In the genomic region with DNA sequence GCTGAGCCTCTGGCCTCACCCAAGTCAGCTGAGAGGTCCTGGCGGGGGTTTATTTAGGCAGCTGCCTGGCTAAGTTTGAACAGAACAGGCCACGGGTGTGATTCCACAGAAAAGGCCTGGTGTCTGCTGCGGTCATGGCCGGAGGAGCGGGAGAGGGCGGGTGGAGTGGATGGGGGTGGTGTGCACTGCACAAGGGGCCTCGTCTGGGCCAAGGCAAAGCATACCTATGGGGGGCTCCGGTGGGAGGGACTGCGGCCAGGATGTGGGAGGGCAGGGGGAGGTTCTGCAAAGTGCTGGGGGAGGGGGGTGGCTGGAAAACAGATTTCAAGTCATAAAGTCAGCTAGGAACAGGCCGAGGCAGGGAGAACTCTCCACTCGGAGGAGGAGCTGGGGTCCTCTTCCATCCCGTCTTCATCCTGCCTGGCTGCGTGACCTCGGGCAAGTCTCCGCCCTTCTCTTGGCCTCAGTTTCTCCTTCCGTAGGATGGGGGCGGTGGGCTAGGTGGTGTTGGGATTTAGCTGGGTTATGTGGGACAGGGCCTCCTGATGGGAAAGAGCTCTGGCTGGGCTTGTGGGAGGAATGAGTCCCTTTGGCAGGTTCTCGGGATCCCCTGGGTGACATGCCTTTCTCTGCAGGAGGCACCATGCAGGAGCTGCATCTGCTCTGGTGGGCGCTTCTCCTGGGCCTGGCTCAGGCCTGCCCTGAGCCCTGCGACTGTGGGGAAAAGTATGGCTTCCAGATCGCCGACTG, we compare ENCODE assay signal across 13 cellular contexts. TPM values are rescaled to one million over a fixed set of nuclear protein-coding genes. Genes with fewer than 3 reads are reported as not detected.
DNase-seq lines count a peak whose midpoint lies in the region; ATAC-seq and TF ChIP-seq lines count a peak whose summit lies in the region.
"Had no signal": no experiment of that assay in that cellular context is flagged by ENCODE, and none has a peak within 500 bp of the region (broad histone marks: within the 10 kb centered on the region; RNA-seq: fewer than 3 reads in every experiment).

No MANE protein-coding gene starts in this region.

- TF ChIP-seq EP300 in SK-N-SH (IDR thresholded peaks at IDR 0.05; ENCODE audit: borderline replicate concordance in 1 of 2, low read depth in 1 of 2, low read length in 1 of 2) = no peak

- no peaks in the 10 kb centered on the region for H3K27me3 ChIP-seq in SK-N-SH (ENCODE audit: insufficient read depth)
- no peaks in the 10 kb centered on the region for H3K27me3 ChIP-seq in upper lobe of right lung

- POLR2A ChIA-PET in SK-N-SH (lab: Yijun Ruan, JAX) = interaction anchor here (0.9 to 1.7 kb wide), 3 partner anchors 9 to 12 kb away, joined by 3 to 4 read pairs (median 3); no protein-coding TSS in a partner anchor

- H3K79me2 ChIP-seq in SK-N-SH (ENCODE audit: insufficient read depth) = no peaks in the 10 kb centered on the region

- H3K4me3 ChIP-seq in SK-N-SH (ENCODE audit: low read depth in 2 of 2, low read length in 1 of 2) (no peak overlapping the region), upper lobe of right lung (peak overlapping the region; percentile 45)
- H3K4me3 ChIP-seq: A549 had no signal

- H3K4me3 Mint-ChIP-seq in nephron progenitor cell = peak overlapping the region; percentile 25
- no peak overlapping the region for H3K4me3 Mint-ChIP-seq in activated T-helper 1 cell treated with anti-CD3 and anti-CD28 coated beads, Interleukin-12 subunit alpha, Interleukin-12 subunit beta, Interleukin-2, Interleukin-4 antibody, amounts not matched to agents 30 ng/mL and 10 ng/mL and 1 ng/mL, durations not matched to agents 14 hours and 24 hours and 36 hours
- H3K4me3 Mint-ChIP-seq: central memory CD8-positive, alpha-beta T cell; T-helper 1 cell treated with Interleukin-12 subunit alpha and Interleukin-12 subunit beta and Interleukin-4 antibody, amounts not matched to agents 30 μg/mL and 1 μg/mL, for 36 hours had no signal

- WGBS in SK-N-SH (ENCODE audit: low lambda C conversion rate) = 93% methylated on average over 18 of the region's 22 CpGs

- peaks cover 8% of the 10 kb centered on the region for H3K27me3 Mint-ChIP-seq in nephron progenitor cell (ENCODE audit: low read depth, poor library complexity)
- H3K27me3 Mint-ChIP-seq in activated T-helper 1 cell treated with anti-CD3 and anti-CD28 coated beads, Interleukin-12 subunit alpha, Interleukin-12 subunit beta, Interleukin-2, Interleukin-4 antibody, amounts not matched to agents 30 ng/mL and 10 ng/mL and 1 ng/mL, durations not matched to agents 14 hours and 24 hours and 36 hours (ENCODE audit: insufficient read depth) = peaks cover 1% of the 10 kb centered on the region

- CTCF ChIA-PET in SK-N-SH (lab: Yijun Ruan, JAX) = interaction anchor here (0.8 to 5.9 kb wide), 7 partner anchors 15 to 137 kb away, joined by 3 to 39 read pairs (median 5); no protein-coding TSS in a partner anchor

- no peaks in the 10 kb centered on the region for H3K36me3 ChIP-seq in SK-N-SH (replicated peaks in 1 of 2; ENCODE audit: control insufficient read depth in 1 of 2, insufficient read depth in 2 of 2, low read length in 1 of 2)
- no peaks in the 10 kb centered on the region for H3K36me3 ChIP-seq in upper lobe of right lung

- H3K27ac Mint-ChIP-seq in nephron progenitor cell = peak overlapping the region; percentile 92
- no peak overlapping the region for H3K27ac Mint-ChIP-seq in activated T-helper 1 cell treated with anti-CD3 and anti-CD28 coated beads, Interleukin-12 subunit alpha, Interleukin-12 subunit beta, Interleukin-2, Interleukin-4 antibody, amounts not matched to agents 30 ng/mL and 10 ng/mL and 1 ng/mL, durations not matched to agents 14 hours and 24 hours and 36 hours
- H3K27ac Mint-ChIP-seq: T-helper 1 cell treated with Interleukin-12 subunit alpha and Interleukin-12 subunit beta and Interleukin-4 antibody, amounts not matched to agents 30 μg/mL and 1 μg/mL, for 36 hours had no signal

- no peaks in the 10 kb centered on the region for H4K20me1 ChIP-seq in SK-N-SH (ENCODE audit: insufficient read depth)

- H3K27ac ChIP-seq in SK-N-SH (ENCODE audit: low read depth in 2 of 2, low read length in 1 of 2) (peak overlapping the region in 1 of 2 experiments; percentile 86; a peak in 3 of 4 replicates), upper lobe of right lung (peak overlapping the region; percentile 72)
- H3K27ac ChIP-seq: HL-60 had no signal

- H3K36me3 Mint-ChIP-seq in nephron progenitor cell (ENCODE audit: low read depth) = no peaks in the 10 kb centered on the region
- H3K36me3 Mint-ChIP-seq in activated T-helper 1 cell treated with anti-CD3 and anti-CD28 coated beads, Interleukin-12 subunit alpha, Interleukin-12 subunit beta, Interleukin-2, Interleukin-4 antibody, amounts not matched to agents 30 ng/mL and 10 ng/mL and 1 ng/mL, durations not matched to agents 14 hours and 24 hours and 36 hours (ENCODE audit: low read depth) = no peaks in the 10 kb centered on the region

- TF ChIP-seq CTCF in SK-N-SH (IDR thresholded peaks at IDR 0.05) = no peak
- TF ChIP-seq CTCF in nephron progenitor cell (IDR thresholded peaks at IDR 0.05) = no peak
- TF ChIP-seq CTCF in upper lobe of right lung (IDR thresholded peaks at IDR 0.05) = no peak

- peaks cover 13% of the 10 kb centered on the region for H3F3A ChIP-seq in SK-N-SH (replicated peaks; ENCODE audit: insufficient read depth)

- peaks cover 97% of the 10 kb centered on the region for H3K4me1 Mint-ChIP-seq in nephron progenitor cell
- H3K4me1 Mint-ChIP-seq in activated T-helper 1 cell treated with anti-CD3 and anti-CD28 coated beads, Interleukin-12 subunit alpha, Interleukin-12 subunit beta, Interleukin-2, Interleukin-4 antibody, amounts not matched to agents 30 ng/mL and 10 ng/mL and 1 ng/mL, durations not matched to agents 14 hours and 24 hours and 36 hours (ENCODE audit: low read depth) = no peaks in the 10 kb centered on the region
- H3K4me1 Mint-ChIP-seq: central memory CD8-positive, alpha-beta T cell had no signal

- H3K4me1 ChIP-seq in SK-N-SH (ENCODE audit: control insufficient read depth in 1 of 2, insufficient read depth in 2 of 2, low read depth in 1 of 2, low read length in 1 of 2) = peaks cover 40 to 72% of the 10 kb centered on the region in 2 experiments; a peak in 3 of 4 replicates
- peaks cover 19% of the 10 kb centered on the region for H3K4me1 ChIP-seq in upper lobe of right lung

- peak; percentile 63 for DNase-seq in SK-N-SH
- DNase-seq in Right ventricle myocardium inferior (ENCODE audit: missing footprints) = no peak
- peak; percentile 46 for DNase-seq in nephron progenitor cell
- DNase-seq in upper lobe of right lung = no peak
- no peak for DNase-seq in activated T-helper 1 cell treated with anti-CD3 and anti-CD28 coated beads, Interleukin-12 subunit alpha, Interleukin-12 subunit beta, Interleukin-2, Interleukin-4 antibody, amounts not matched to agents 30 ng/mL and 10 ng/mL and 1 ng/mL, durations not matched to agents 14 hours and 24 hours and 36 hours (ENCODE audit: low spot score)
- no peak for DNase-seq in DMS79 treated with DMSO at 0.1 percent for 48 hours (lab: John Stamatoyannopoulos, UW)

- peak overlapping the region; percentile 40; the same call in 1 of the 2 replicates for H3K4me2 ChIP-seq in SK-N-SH

- H3K9ac ChIP-seq in SK-N-SH = no peak overlapping the region

- H2AFZ ChIP-seq in SK-N-SH (ENCODE audit: low read depth) = no peak overlapping the region

- ATAC-seq in SK-N-SH treated with all-trans-retinoic acid at 6 μM for 48 hours (no peak), Right ventricle myocardium inferior (peak; percentile 43), upper lobe of right lung (peak; percentile 4), GM21786 (IDR thresholded peaks at IDR 0.05; ENCODE audit: unreplicated experiment) (no peak)

- no peaks in the 10 kb centered on the region for H3K9me2 ChIP-seq in SK-N-SH

- intact Hi-C loops in Right ventricle myocardium inferior (cut with DNase I) = no loop called here
- intact Hi-C loops in upper lobe of right lung (cut with DNase I) = no loop called here
- intact Hi-C loops in activated T-helper 1 cell treated with anti-CD3 and anti-CD28 coated beads, Interleukin-12 subunit alpha, Interleukin-12 subunit beta, Interleukin-2, Interleukin-4 antibody, amounts not matched to agents 30 ng/mL and 10 ng/mL and 1 ng/mL, durations not matched to agents 14 hours and 24 hours and 36 hours (cut with micrococcal nuclease) = no loop called here

- H3K9me3 Mint-ChIP-seq in nephron progenitor cell = no peaks in the 10 kb centered on the region
- no peaks in the 10 kb centered on the region for H3K9me3 Mint-ChIP-seq in activated T-helper 1 cell treated with anti-CD3 and anti-CD28 coated beads, Interleukin-12 subunit alpha, Interleukin-12 subunit beta, Interleukin-2, Interleukin-4 antibody, amounts not matched to agents 30 ng/mL and 10 ng/mL and 1 ng/mL, durations not matched to agents 14 hours and 24 hours and 36 hours
- H3K9me3 Mint-ChIP-seq: central memory CD8-positive, alpha-beta T cell; T-helper 1 cell treated with Interleukin-12 subunit alpha and Interleukin-12 subunit beta and Interleukin-4 antibody, amounts not matched to agents 30 μg/mL and 1 μg/mL, for 36 hours had no signal

- TF ChIP-seq RAD21 in SK-N-SH (IDR thresholded peaks at IDR 0.05; ENCODE audit: low read length) = no peak

- no peaks in the 10 kb centered on the region for H3K9me3 ChIP-seq in SK-N-SH
- H3K9me3 ChIP-seq in upper lobe of right lung = no peaks in the 10 kb centered on the region
- H3K9me3 ChIP-seq: A549 had no signal

RNA-seq across cellular contexts. Expression of a gene that starts 0.9 kb away (rescaled TPM):
- polyA plus RNA-seq in SK-N-SH (2012; rRNA removed) = 3.4 and 7.3 TPM in 2 replicates
- 1.9 and 3.0 TPM in 2 replicates for polyA plus RNA-seq in SK-N-SH (2012; cell fraction: cytosol; rRNA removed)
- 1.7 and 1.9 TPM in 2 replicates for polyA plus RNA-seq in SK-N-SH (2012; cell fraction: nucleus; rRNA removed)
- total RNA-seq in Right ventricle myocardium inferior (13.8 TPM), upper lobe of right lung (40.6 TPM)
- not detected in 2 replicates for total RNA-seq in activated T-helper 1 cell treated with anti-CD3 and anti-CD28 coated beads, Interleukin-12 subunit alpha, Interleukin-12 subunit beta, Interleukin-2, Interleukin-4 antibody, amounts not matched to agents 30 ng/mL and 10 ng/mL and 1 ng/mL, durations not matched to agents 14 hours and 24 hours and 36 hours
- polyA plus RNA-seq: neural cell had no signal

RNA-seq across cellular contexts. Expression of a gene that starts 28.2 kb away (rescaled TPM):
- polyA plus RNA-seq in SK-N-SH (2012; rRNA removed) = 27.9 and 31.0 TPM in 2 replicates
- 7.3 and 13.0 TPM in 2 replicates for polyA plus RNA-seq in SK-N-SH (2012; cell fraction: cytosol; rRNA removed)
- 140 and 152 TPM in 2 replicates for polyA plus RNA-seq in SK-N-SH (2012; cell fraction: nucleus; rRNA removed)
- total RNA-seq in Right ventricle myocardium inferior (not detected), upper lobe of right lung (not detected)
- 0.23 TPM in 1 of 2 replicates, not detected in the other for total RNA-seq in activated T-helper 1 cell treated with anti-CD3 and anti-CD28 coated beads, Interleukin-12 subunit alpha, Interleukin-12 subunit beta, Interleukin-2, Interleukin-4 antibody, amounts not matched to agents 30 ng/mL and 10 ng/mL and 1 ng/mL, durations not matched to agents 14 hours and 24 hours and 36 hours

RNA-seq across cellular contexts. Expression of a gene that starts 44.0 kb away (rescaled TPM):
- polyA plus RNA-seq in SK-N-SH (2012; rRNA removed) = 0.56 and 0.58 TPM in 2 replicates
- polyA plus RNA-seq in SK-N-SH (2012; cell fraction: cytosol; rRNA removed) = 0.46 and 0.64 TPM in 2 replicates
- 0.45 and 1.1 TPM in 2 replicates for polyA plus RNA-seq in SK-N-SH (2012; cell fraction: nucleus; rRNA removed)
- total RNA-seq in Right ventricle myocardium inferior = 1.3 TPM
- total RNA-seq in upper lobe of right lung = 4.0 TPM
- not detected in 2 replicates for total RNA-seq in activated T-helper 1 cell treated with anti-CD3 and anti-CD28 coated beads, Interleukin-12 subunit alpha, Interleukin-12 subunit beta, Interleukin-2, Interleukin-4 antibody, amounts not matched to agents 30 ng/mL and 10 ng/mL and 1 ng/mL, durations not matched to agents 14 hours and 24 hours and 36 hours

Comparison
In these comparisons a context has a peak if more than half of its experiments do, and no peak if none do; other contexts are left out.
1. DNase-seq: peak in SK-N-SH (single experiment) and nephron progenitor cell (single experiment); none in Right ventricle myocardium inferior (single experiment), upper lobe of right lung (single experiment), activated T-helper 1 cell treated with anti-CD3 and anti-CD28 coated beads, Interleukin-12 subunit alpha, Interleukin-12 subunit beta, Interleukin-2, Interleukin-4 antibody, amounts not matched to agents 30 ng/mL and 10 ng/mL and 1 ng/mL, durations not matched to agents 14 hours and 24 hours and 36 hours (single experiment) and DMS79 treated with DMSO at 0.1 percent for 48 hours (single experiment).
2. ATAC-seq: peak in Right ventricle myocardium inferior (single experiment) and upper lobe of right lung (single experiment); none in SK-N-SH treated with all-trans-retinoic acid at 6 μM for 48 hours (single experiment) and GM21786 (single experiment).
3. RNA of a gene that starts 0.9 kb away (total RNA-seq): 40.6 TPM in upper lobe of right lung (single experiment) and 13.8 TPM in Right ventricle myocardium inferior (single experiment); not detected in activated T-helper 1 cell treated with anti-CD3 and anti-CD28 coated beads, Interleukin-12 subunit alpha, Interleukin-12 subunit beta, Interleukin-2, Interleukin-4 antibody, amounts not matched to agents 30 ng/mL and 10 ng/mL and 1 ng/mL, durations not matched to agents 14 hours and 24 hours and 36 hours; every median in the first group is over 10 times any median in the second.